27 cellular contexts compared by ENCODE assay signal in the genomic region with DNA sequence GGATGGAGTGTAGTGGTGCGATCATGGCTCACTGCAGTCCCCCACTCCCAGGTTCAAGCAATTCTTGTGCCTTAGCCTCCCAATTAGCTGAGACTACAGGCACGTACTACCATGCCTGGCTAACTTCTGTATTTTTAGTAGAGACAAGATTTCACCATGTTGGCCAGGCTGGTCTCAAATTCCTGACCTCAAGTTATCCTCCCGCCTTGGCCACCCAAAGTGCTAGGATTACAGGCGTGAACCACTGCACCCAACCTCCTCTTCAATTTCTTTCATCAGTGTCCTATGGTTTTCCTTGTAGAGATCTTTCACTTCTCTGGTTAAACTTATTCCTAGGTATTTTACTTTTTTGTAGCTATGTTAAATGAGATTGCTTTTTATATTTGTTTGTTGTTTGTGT.
"Had no signal": no experiment of that assay in that cellular context is flagged by ENCODE, and none has a peak within 500 bp of the region (broad histone marks: within the 10 kb centered on the region; RNA-seq: fewer than 3 reads in every experiment).

No MANE protein-coding gene starts in this region.

- H3K27ac Mint-ChIP-seq: activated B cell treated with CpG ODN at 0.5 μM for 24 hours; activated CD4-positive, alpha-beta T cell treated with anti-CD3 and anti-CD28 coated beads, Interleukin-2, amount 10 ng/mL, durations not matched to agents 24 days and 14 days; activated CD8-positive, alpha-beta memory T cell treated with anti-CD3 and anti-CD28 coated beads, Interleukin-2, amount 10 ng/mL, durations not matched to agents 7 days and 5 days; activated naive CD4-positive, alpha-beta T cell treated with anti-CD3 and anti-CD28 coated beads, Interleukin-2, amount 50 U/mL, for 72 hours; activated naive CD8-positive, alpha-beta T cell treated with anti-CD3 and anti-CD28 coated beads, Interleukin-2, amount 50 U/mL, for 24 hours; activated T-cell treated with anti-CD3 and anti-CD28 coated beads, Interleukin-2, amount 50 U/mL, for 24 hours; activated T-helper 1 cell treated with anti-CD3 and anti-CD28 coated beads, Interleukin-12 subunit alpha, Interleukin-12 subunit beta, Interleukin-2, Interleukin-4 antibody, amounts not matched to agents 30 ng/mL and 10 ng/mL and 1 ng/mL, durations not matched to agents 14 hours and 24 hours and 36 hours; T-helper 1 cell treated with Interleukin-12 subunit alpha and Interleukin-12 subunit beta and Interleukin-4 antibody, amounts not matched to agents 30 μg/mL and 1 μg/mL, for 36 hours had no signal

- H3K9me3 ChIP-seq: ascending aorta, body of pancreas had no signal

- H3K36me3 ChIP-seq: ascending aorta had no signal

- H3K36me3 Mint-ChIP-seq: activated CD8-positive, alpha-beta memory T cell treated with anti-CD3 and anti-CD28 coated beads, Interleukin-2, amount 10 ng/mL, durations not matched to agents 7 days and 5 days; activated naive CD4-positive, alpha-beta T cell treated with anti-CD3 and anti-CD28 coated beads, Interleukin-2, amount 50 U/mL, for 72 hours had no signal

- H3K4me3 ChIP-seq: ascending aorta, body of pancreas had no signal

- H3K9me3 Mint-ChIP-seq: activated B cell treated with CpG ODN at 0.5 μM for 24 hours; activated CD4-positive, alpha-beta T cell treated with anti-CD3 and anti-CD28 coated beads, Interleukin-2, amount 10 ng/mL, durations not matched to agents 24 days and 14 days; activated naive CD4-positive, alpha-beta T cell treated with anti-CD3 and anti-CD28 coated beads, Interleukin-2, amount 50 U/mL, for 72 hours; activated naive CD8-positive, alpha-beta T cell treated with anti-CD3 and anti-CD28 coated beads, Interleukin-2, amount 50 U/mL, for 24 hours; activated T-cell treated with anti-CD3 and anti-CD28 coated beads, Interleukin-2, amount 50 U/mL, for 24 hours; activated T-helper 1 cell treated with anti-CD3 and anti-CD28 coated beads, Interleukin-12 subunit alpha, Interleukin-12 subunit beta, Interleukin-2, Interleukin-4 antibody, amounts not matched to agents 30 ng/mL and 10 ng/mL and 1 ng/mL, durations not matched to agents 14 hours and 24 hours and 36 hours; T-helper 1 cell treated with Interleukin-12 subunit alpha and Interleukin-12 subunit beta and Interleukin-4 antibody, amounts not matched to agents 30 μg/mL and 1 μg/mL, for 36 hours had no signal

- DNase-seq: activated B cell treated with CpG ODN at 0.5 μM for 24 hours; activated CD4-positive, alpha-beta T cell treated with anti-CD3 and anti-CD28 coated beads for 1 hour; activated CD4-positive, alpha-beta T cell treated with anti-CD3 and anti-CD28 coated beads, Interleukin-2, amount 10 ng/mL, durations not matched to agents 24 days and 14 days; activated CD4-positive, alpha-beta T cell treated with anti-CD3 and anti-CD28 coated beads, Interleukin-2, amount 50 U/mL, for 48 hours; activated CD8-positive, alpha-beta memory T cell treated with anti-CD3 and anti-CD28 coated beads, Interleukin-2, amount 10 ng/mL, durations not matched to agents 7 days and 5 days; activated effector memory CD4-positive, alpha-beta T cell treated with anti-CD3 and anti-CD28 coated beads, Interleukin-2, amount 50 U/mL, for 16 hours; activated naive CD4-positive, alpha-beta T cell treated with Interleukin-2 at 50 U/mL for 16 hours; activated naive CD8-positive, alpha-beta T cell treated with anti-CD3 and anti-CD28 coated beads, Interleukin-2, amount 50 U/mL, for 24 hours; activated T-cell treated with anti-CD3 and anti-CD28 coated beads, Interleukin-2, amount 50 U/mL, for 24 hours; amniotic stem cell; body of pancreas; central memory CD4-positive, alpha-beta T cell; MM.1S; NCI-H1092 treated with DMSO at 0.1 percent for 48 hours; NCI-H1417 treated with DMSO at 0.1 percent for 48 hours; NCI-H1694; NCI-H2029 treated with DMSO at 0.1 percent for 48 hours; NCI-H345; NCI-H510A; NCI-H526 treated with DMSO at 0.1 percent for 48 hours; NCI-H82; RPMI8226; SHP77 had no signal

- H3K4me1 Mint-ChIP-seq: activated CD4-positive, alpha-beta T cell treated with anti-CD3 and anti-CD28 coated beads, Interleukin-2, amount 10 ng/mL, durations not matched to agents 24 days and 14 days; activated CD8-positive, alpha-beta memory T cell treated with anti-CD3 and anti-CD28 coated beads, Interleukin-2, amount 10 ng/mL, durations not matched to agents 7 days and 5 days; activated naive CD8-positive, alpha-beta T cell treated with anti-CD3 and anti-CD28 coated beads, Interleukin-2, amount 50 U/mL, for 24 hours had no signal

- H3K27ac ChIP-seq: ascending aorta, body of pancreas had no signal

- H3K4me1 ChIP-seq: ascending aorta, body of pancreas had no signal

- H3K27me3 ChIP-seq: ascending aorta, body of pancreas had no signal

- ATAC-seq: activated CD8-positive, alpha-beta memory T cell treated with anti-CD3 and anti-CD28 coated beads, Interleukin-2, amount 10 ng/mL, durations not matched to agents 7 days and 5 days; activated naive CD4-positive, alpha-beta T cell treated with anti-CD3 and anti-CD28 coated beads, Interleukin-2, amount 50 U/mL, for 72 hours; activated naive CD8-positive, alpha-beta T cell treated with anti-CD3 and anti-CD28 coated beads, Interleukin-2, amount 50 U/mL, for 24 hours; body of pancreas had no signal

- H3K4me3 Mint-ChIP-seq: activated B cell treated with CpG ODN at 0.5 μM for 24 hours; activated CD4-positive, alpha-beta T cell treated with anti-CD3 and anti-CD28 coated beads, Interleukin-2, amount 10 ng/mL, durations not matched to agents 24 days and 14 days; activated CD8-positive, alpha-beta memory T cell treated with anti-CD3 and anti-CD28 coated beads, Interleukin-2, amount 10 ng/mL, durations not matched to agents 7 days and 5 days; activated naive CD8-positive, alpha-beta T cell treated with anti-CD3 and anti-CD28 coated beads, Interleukin-2, amount 50 U/mL, for 24 hours; activated T-cell treated with anti-CD3 and anti-CD28 coated beads, Interleukin-2, amount 50 U/mL, for 24 hours; activated T-helper 1 cell treated with anti-CD3 and anti-CD28 coated beads, Interleukin-12 subunit alpha, Interleukin-12 subunit beta, Interleukin-2, Interleukin-4 antibody, amounts not matched to agents 30 ng/mL and 10 ng/mL and 1 ng/mL, durations not matched to agents 14 hours and 24 hours and 36 hours; T-helper 1 cell treated with Interleukin-12 subunit alpha and Interleukin-12 subunit beta and Interleukin-4 antibody, amounts not matched to agents 30 μg/mL and 1 μg/mL, for 36 hours had no signal
